ENCODE assay signal across 10 cellular contexts in the genomic region with DNA sequence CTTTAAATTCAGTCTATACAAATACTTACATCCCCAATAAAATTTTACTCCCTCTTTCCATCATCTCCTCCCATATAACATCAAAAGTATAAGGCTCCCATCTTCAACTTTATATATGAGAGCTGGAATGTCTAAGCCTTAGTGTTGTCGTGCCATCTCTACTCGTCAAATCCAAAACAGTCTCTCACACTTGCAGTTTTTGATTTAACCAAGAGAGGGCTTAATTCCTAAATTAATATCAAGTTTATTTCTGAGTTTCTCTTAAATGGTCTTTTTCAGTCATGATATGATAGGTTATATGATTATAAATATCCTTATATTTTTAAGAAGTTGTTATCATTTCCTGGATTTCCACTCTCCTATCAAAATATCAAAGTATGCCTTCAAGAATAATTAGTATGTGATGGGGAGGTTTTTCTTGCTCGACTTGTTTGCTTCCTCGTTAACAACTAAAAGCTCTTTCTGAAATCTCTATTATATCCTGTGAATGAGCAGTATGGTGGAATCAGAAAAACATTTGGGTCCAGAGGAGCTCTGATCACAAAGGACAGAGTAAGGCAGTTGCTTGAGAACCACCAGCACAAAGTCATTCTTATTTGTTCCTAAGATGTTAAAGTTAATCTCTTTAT. TPM values are rescaled to one million over a fixed set of nuclear protein-coding genes. Genes with fewer than 3 reads are reported as not detected.
DNase-seq lines count a peak whose midpoint lies in the region; ATAC-seq and TF ChIP-seq lines count a peak whose summit lies in the region.
"Had no signal": no experiment of that assay in that cellular context is flagged by ENCODE, and none has a peak within 500 bp of the region (broad histone marks: within the 10 kb centered on the region; RNA-seq: fewer than 3 reads in every experiment).

No MANE protein-coding gene starts in this region.

- DNase-seq in Ammon's horn (ENCODE audit: low spot score) (peak; percentile 5), IMR-90 (no peak), chondrocyte (ENCODE audit: low spot score) (no peak), mesothelial cell of epicardium (ENCODE audit: low spot score in 2 of 2, unreplicated experiment in 2 of 2) (no peak), NCI-H1092 (lab: John Stamatoyannopoulos, UW) (no peak), glutamatergic neuron (no peak)
- no peak for DNase-seq in activated naive CD4-positive, alpha-beta T cell treated with anti-CD3 and anti-CD28 coated beads, Interleukin-2, amount 50 U/mL, for 72 hours (ENCODE audit: low spot score in 2 of 2)
- DNase-seq: activated effector memory CD4-positive, alpha-beta T cell treated with Interleukin-2 at 50 U/mL for 16 hours had no signal

- H3K4me2 ChIP-seq in IMR-90 (ENCODE audit: low read depth, low read length): no peak overlapping the region

- TF ChIP-seq RAD21 in IMR-90 (IDR thresholded peaks at IDR 0.05; ENCODE audit: low read length): no peak

- no peak overlapping the region for H3K27ac ChIP-seq in IMR-90 (ENCODE audit: insufficient read depth, low read length)

- no peak overlapping the region for H3K4me3 ChIP-seq in IMR-90 (ENCODE audit: insufficient read depth, low read depth, low read length)

- BruUV-seq in IMR-90 (replicated peaks; lab: Mats Ljungman, UMichigan): no TSS peak

- H3K27me3 Mint-ChIP-seq in chondrocyte (ENCODE audit: low read depth): peaks cover 4% of the 10 kb centered on the region
- H3K27me3 Mint-ChIP-seq in mesothelial cell of epicardium (ENCODE audit: low read depth): peaks cover 19% of the 10 kb centered on the region
- H3K27me3 Mint-ChIP-seq in glutamatergic neuron (ENCODE audit: unreplicated experiment): peaks cover 3% of the 10 kb centered on the region

- H3K4me1 Mint-ChIP-seq in chondrocyte (ENCODE audit: low read depth) (peaks cover 8% of the 10 kb centered on the region), mesothelial cell of epicardium (peaks cover 9% of the 10 kb centered on the region), glutamatergic neuron (ENCODE audit: low read depth, unreplicated experiment) (no peaks in the 10 kb centered on the region)

- H3K14ac ChIP-seq in IMR-90 (replicated peaks; ENCODE audit: low read depth, low read length): no peak overlapping the region

- TF ChIP-seq POLR2A in IMR-90 (IDR thresholded peaks at IDR 0.05; ENCODE audit: low read depth, low read length): no peak

- ATAC-seq in IMR-90 (ENCODE audit: low read depth) (no peak), GM21737 (IDR thresholded peaks at IDR 0.05; ENCODE audit: unreplicated experiment) (no peak)
- no peak for ATAC-seq in activated naive CD4-positive, alpha-beta T cell treated with anti-CD3 and anti-CD28 coated beads, Interleukin-2, amount 50 U/mL, for 72 hours

- no peak overlapping the region for H2BK15ac ChIP-seq in IMR-90 (ENCODE audit: low read depth, low read length)

- dilution Hi-C loops in IMR-90 (cut with HindIII; ENCODE audit: low sequenced_read_pairs, unreplicated experiment): no loop called here

- POLR2A ChIA-PET in IMR-90 (lab: Charles Lee; ENCODE audit: unreplicated experiment): no interaction called here

- CTCF ChIA-PET in IMR-90 (lab: Yijun Ruan, JAX): interaction anchor here (0.8 to 2.1 kb wide), 3 partner anchors 9 to 61 kb away, joined by 3 to 6 read pairs (median 5); no protein-coding TSS in a partner anchor

- no peaks in the 10 kb centered on the region for H3K36me3 ChIP-seq in IMR-90 (ENCODE audit: control insufficient read depth, insufficient read depth, low read length)

- H3K4me1 ChIP-seq in IMR-90 (ENCODE audit: control insufficient read depth, insufficient read depth, low read length): no peaks in the 10 kb centered on the region

- no peak overlapping the region for H3K23ac ChIP-seq in IMR-90 (ENCODE audit: low read depth, low read length)

- no peak overlapping the region for H2BK120ac ChIP-seq in IMR-90 (ENCODE audit: low read depth, low read length)

- H3K27me3 ChIP-seq in IMR-90 (ENCODE audit: control insufficient read depth, insufficient read depth, low read length): peaks cover 13% of the 10 kb centered on the region

- H4K20me1 ChIP-seq in IMR-90 (ENCODE audit: insufficient read depth, low read length): no peaks in the 10 kb centered on the region

- no CpG with 5 or more reads among the region's 4 CpGs for WGBS in IMR-90 (ENCODE audit: extremely low coverage in 2 of 2, insufficient read length in 1 of 2), 2 experiments

- no peak overlapping the region for H3K18ac ChIP-seq in IMR-90 (ENCODE audit: low read depth, low read length)

- in situ Hi-C loops in IMR-90 (cut with MboI; ENCODE audit: low sequenced_read_pairs): no loop called here

- 0 out of 2 replicates have a peak, but pooled peaks have one; percentile 13 for TF ChIP-seq CTCF in IMR-90 (conservative IDR thresholded peaks at IDR 0.05; ENCODE audit: low read depth, low read length)
- TF ChIP-seq CTCF in chondrocyte (IDR thresholded peaks at IDR 0.05): peak; percentile 74
- TF ChIP-seq CTCF in mesothelial cell of epicardium (IDR thresholded peaks at IDR 0.05; ENCODE audit: unreplicated experiment): peak; percentile 38
- no peak for TF ChIP-seq CTCF in glutamatergic neuron (IDR thresholded peaks at IDR 0.05; ENCODE audit: partially characterized antibody, unreplicated experiment)

- H3K4me3 Mint-ChIP-seq in chondrocyte (ENCODE audit: unreplicated experiment) (no peak overlapping the region), mesothelial cell of epicardium (no peak overlapping the region), glutamatergic neuron (ENCODE audit: unreplicated experiment) (no peak overlapping the region)
- H3K4me3 Mint-ChIP-seq: stimulated activated naive CD8-positive, alpha-beta T cell treated with anti-CD3 and anti-CD28 coated beads, Interleukin-15, Interleukin-2, amounts not matched to agents 100 ng/mL and 50 ng/mL, for 24 hours had no signal

- H2BK5ac ChIP-seq in IMR-90 (ENCODE audit: low read depth, low read length, poor library complexity, severe bottlenecking): no peak overlapping the region

- H3K4ac ChIP-seq in IMR-90 (ENCODE audit: low read depth, low read length): no peak overlapping the region

- no peak overlapping the region for H2AFZ ChIP-seq in IMR-90 (replicated peaks; ENCODE audit: low read length, poor library complexity)

- H3K79me1 ChIP-seq in IMR-90 (ENCODE audit: low read depth in 1 of 2, low read length in 2 of 2): no peaks in the 10 kb centered on the region

- H3K9ac ChIP-seq in IMR-90 (ENCODE audit: low read depth, low read length): no peak overlapping the region

- intact Hi-C loops in IMR-90 (cut with micrococcal nuclease): loop anchor here (5.0 kb wide), 1 partner anchor 294 kb away; no protein-coding TSS in a partner anchor

- peaks cover 3% of the 10 kb centered on the region for H3K36me3 Mint-ChIP-seq in chondrocyte (ENCODE audit: low read depth)
- no peaks in the 10 kb centered on the region for H3K36me3 Mint-ChIP-seq in mesothelial cell of epicardium
- H3K36me3 Mint-ChIP-seq in activated naive CD4-positive, alpha-beta T cell treated with anti-CD3 and anti-CD28 coated beads, Interleukin-2, amount 50 U/mL, for 72 hours: no peaks in the 10 kb centered on the region
- H3K36me3 Mint-ChIP-seq in glutamatergic neuron (ENCODE audit: unreplicated experiment): no peaks in the 10 kb centered on the region

- H2AK9ac ChIP-seq in IMR-90 (replicated peaks; ENCODE audit: low read depth, low read length, poor library complexity): no peak overlapping the region

- H3K9me3 ChIP-seq in IMR-90 (ENCODE audit: control insufficient read depth, insufficient read depth, low read length): no peaks in the 10 kb centered on the region

- H3K27ac Mint-ChIP-seq in chondrocyte (ENCODE audit: unreplicated experiment): no peak overlapping the region
- peak overlapping the region; percentile 39 for H3K27ac Mint-ChIP-seq in mesothelial cell of epicardium
- H3K27ac Mint-ChIP-seq in activated naive CD4-positive, alpha-beta T cell treated with anti-CD3 and anti-CD28 coated beads, Interleukin-2, amount 50 U/mL, for 72 hours: no peak overlapping the region
- H3K27ac Mint-ChIP-seq in glutamatergic neuron (ENCODE audit: unreplicated experiment): no peak overlapping the region
- H3K27ac Mint-ChIP-seq: stimulated activated naive CD8-positive, alpha-beta T cell treated with anti-CD3 and anti-CD28 coated beads, Interleukin-15, Interleukin-2, amounts not matched to agents 100 ng/mL and 50 ng/mL, for 24 hours had no signal

- no peak overlapping the region for H3K56ac ChIP-seq in IMR-90 (ENCODE audit: extremely low read depth, insufficient read depth, low read length)

- H2BK20ac ChIP-seq in IMR-90 (ENCODE audit: low read depth, low read length): no peak overlapping the region

- H4K8ac ChIP-seq in IMR-90 (ENCODE audit: low read depth in 2 of 2, low read length in 2 of 2): no peak overlapping the region

- H4K5ac ChIP-seq in IMR-90 (ENCODE audit: low read depth, low read length): no peak overlapping the region

- H4K91ac ChIP-seq in IMR-90 (ENCODE audit: insufficient read depth, low read depth, low read length): no peak overlapping the region

- H3K9me3 Mint-ChIP-seq in chondrocyte (ENCODE audit: low read depth) (peaks cover 9% of the 10 kb centered on the region), mesothelial cell of epicardium (peaks cover 9% of the 10 kb centered on the region), glutamatergic neuron (ENCODE audit: unreplicated experiment) (no peaks in the 10 kb centered on the region)
- no peaks in the 10 kb centered on the region for H3K9me3 Mint-ChIP-seq in activated naive CD4-positive, alpha-beta T cell treated with anti-CD3 and anti-CD28 coated beads, Interleukin-2, amount 50 U/mL, for 72 hours
- H3K9me3 Mint-ChIP-seq: stimulated activated naive CD8-positive, alpha-beta T cell treated with anti-CD3 and anti-CD28 coated beads, Interleukin-15, Interleukin-2, amounts not matched to agents 100 ng/mL and 50 ng/mL, for 24 hours had no signal

- H2AK5ac ChIP-seq in IMR-90 (ENCODE audit: low read depth, low read length): no peak overlapping the region

- H3K9me1 ChIP-seq in IMR-90 (ENCODE audit: insufficient read depth, low read length): no peaks in the 10 kb centered on the region

RNA-seq across cellular contexts. Expression of gene LIPK, which starts 12.5 kb away (rescaled TPM):
- total RNA-seq in IMR-90 (2012; rRNA removed) (not detected in 2 replicates), chondrocyte (not detected in 3 replicates), mesothelial cell of epicardium (not detected in 3 replicates), glutamatergic neuron (ENCODE audit: unreplicated experiment) (not detected)
- not detected in 2 replicates for polyA plus RNA-seq in IMR-90 (2012; rRNA removed)
- not detected in 2 replicates for polyA plus RNA-seq in IMR-90 (2012; cell fraction: cytosol; rRNA removed)
- not detected in 2 replicates for polyA plus RNA-seq in IMR-90 (2012; cell fraction: nucleus; rRNA removed; ENCODE audit: low replicate concordance)
- not detected for total RNA-seq in activated naive CD4-positive, alpha-beta T cell treated with anti-CD3 and anti-CD28 coated beads, Interleukin-2, amount 50 U/mL, for 72 hours

RNA-seq across cellular contexts. Expression of gene LIPF, which starts 29.3 kb away (rescaled TPM):
- not detected in 2 replicates for total RNA-seq in IMR-90 (2012; rRNA removed)
- not detected in 2 replicates for polyA plus RNA-seq in IMR-90 (2012; rRNA removed)
- polyA plus RNA-seq in IMR-90 (2012; cell fraction: cytosol; rRNA removed): not detected in 2 replicates
- polyA plus RNA-seq in IMR-90 (2012; cell fraction: nucleus; rRNA removed; ENCODE audit: low replicate concordance): not detected in 2 replicates
- not detected in 3 replicates for total RNA-seq in chondrocyte
- total RNA-seq in mesothelial cell of epicardium: not detected in 3 replicates
- total RNA-seq in activated naive CD4-positive, alpha-beta T cell treated with anti-CD3 and anti-CD28 coated beads, Interleukin-2, amount 50 U/mL, for 72 hours: not detected
- total RNA-seq in glutamatergic neuron (ENCODE audit: unreplicated experiment): not detected
